In the genomic region with DNA sequence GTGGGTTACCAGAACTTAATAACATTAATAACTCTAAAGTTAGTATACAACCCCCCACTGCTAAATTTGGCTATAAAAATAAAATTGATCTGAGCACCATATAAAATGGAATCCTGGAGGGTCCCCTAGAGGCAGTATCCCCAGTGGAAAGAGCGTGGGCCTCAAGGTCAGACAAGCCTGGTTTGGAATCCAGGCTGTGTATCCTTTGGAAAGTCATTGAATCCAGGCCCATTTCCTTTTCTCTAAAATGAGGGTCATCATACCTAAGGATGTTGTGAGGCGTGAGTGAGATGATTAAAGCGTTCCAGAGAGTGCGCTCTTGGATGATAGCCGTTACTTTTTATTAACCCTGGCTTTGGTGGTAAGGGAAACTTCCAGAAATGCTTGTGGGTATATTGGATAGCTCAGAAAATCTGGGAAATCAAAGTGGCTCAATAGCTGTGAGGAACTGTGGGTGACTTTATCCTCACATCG, we compare ENCODE assay signal across 9 cellular contexts. TPM values are rescaled to one million over a fixed set of nuclear protein-coding genes. Genes with fewer than 3 reads are reported as not detected.
A peak's percentile ranks its signal among the peaks of the same experiment; 100 is the strongest.
DNase-seq lines count a peak whose midpoint lies in the region; ATAC-seq, FAIRE-seq and TF ChIP-seq lines count a peak whose summit lies in the region.
"Had no signal": no experiment of that assay in that cellular context is flagged by ENCODE, and none has a peak within 500 bp of the region (broad histone marks: within the 10 kb centered on the region; RNA-seq: fewer than 3 reads in every experiment).

No MANE protein-coding gene starts in this region.

- H4K91ac ChIP-seq in H9 (ENCODE audit: insufficient read length, low read depth, low read length): no peak overlapping the region

- H3K27me3 Mint-ChIP-seq in CD8-positive, alpha-beta T cell (ENCODE audit: low read depth): no peaks in the 10 kb centered on the region
- peaks cover 63% of the 10 kb centered on the region for H3K27me3 Mint-ChIP-seq in endodermal cell (ENCODE audit: insufficient read depth)
- peaks cover 30% of the 10 kb centered on the region for H3K27me3 Mint-ChIP-seq in H9 (ENCODE audit: low read depth)

- H3K9ac ChIP-seq in endodermal cell (ENCODE audit: extremely low read depth, low read length, poor library complexity, severe bottlenecking) (peak overlapping the region; percentile 94), H9 (ENCODE audit: extremely low read depth, insufficient read length, low read length) (no peak overlapping the region)

- no peak overlapping the region for H3K18ac ChIP-seq in H9 (ENCODE audit: insufficient read length, low read depth, low read length)

- H3K4me1 ChIP-seq in CD8-positive, alpha-beta T cell (ENCODE audit: insufficient read depth, low read length): peaks cover 21% of the 10 kb centered on the region
- H3K4me1 ChIP-seq in Panc1 (ENCODE audit: control insufficient read depth, insufficient read depth, low read length): peaks cover 42% of the 10 kb centered on the region
- H3K4me1 ChIP-seq in endodermal cell (ENCODE audit: control insufficient read depth, insufficient read depth, low read length): peaks cover 28% of the 10 kb centered on the region
- H3K4me1 ChIP-seq in pancreas: peaks cover 4 to 28% (median 26%) of the 10 kb centered on the region in 3 donors
- no peaks in the 10 kb centered on the region; the same call in 1 of the 2 replicates for H3K4me1 ChIP-seq in H9 (ENCODE audit: insufficient read depth, low read length)

- in situ Hi-C loops in Panc1 (cut with HindIII; ENCODE audit: low pct_unique_long_range_greater_than_20kb, low sequenced_read_pairs): no loop called here

- intact Hi-C loops in CD8-positive, alpha-beta T cell (cut with DNase I, micrococcal nuclease): no loop called here
- intact Hi-C loops in Panc1 (cut with micrococcal nuclease; ENCODE audit: unreplicated experiment) (no loop called here), pancreas (cut with DNase I) (no loop called here)

- H3K27me3 ChIP-seq in CD8-positive, alpha-beta T cell (ENCODE audit: insufficient read depth, low read length): no peaks in the 10 kb centered on the region
- H3K27me3 ChIP-seq in Panc1 (ENCODE audit: control insufficient read depth, insufficient read depth, low read length) (no peaks in the 10 kb centered on the region), endodermal cell (ENCODE audit: control insufficient read depth, insufficient read depth, low read length, poor library complexity, severe bottlenecking) (no peaks in the 10 kb centered on the region), pancreas (no peaks in the 10 kb centered on the region), H9 (ENCODE audit: insufficient read depth, low read length) (peaks cover 68% of the 10 kb centered on the region)

- CTCF ChIA-PET in CD8-positive, alpha-beta T cell (lab: Charles Lee): interaction anchor here (1.6 kb wide), 1 partner anchor 34 kb away, joined by 5 read pairs; no protein-coding TSS in a partner anchor
- CTCF ChIA-PET in Panc1 (lab: Charles Lee): interaction anchor here (0.6 kb wide), 1 partner anchor 88 kb away, joined by 4 read pairs; no protein-coding TSS in a partner anchor

- no peak overlapping the region for H4K8ac ChIP-seq in H9 (replicated peaks; ENCODE audit: insufficient read length, low read depth, low read length)

- no peak for FAIRE-seq in pancreas (lab: Jason Lieb, UNC)

- H2BK12ac ChIP-seq in H9 (ENCODE audit: insufficient read length, low read depth, low read length): no peak overlapping the region

- H3K4me3 Mint-ChIP-seq in CD8-positive, alpha-beta T cell: peak overlapping the region; percentile 100
- peak overlapping the region; percentile 89 for H3K4me3 Mint-ChIP-seq in endodermal cell
- peak overlapping the region in 1 of 2 experiments; percentile 47; a peak in 2 of 5 replicates for H3K4me3 Mint-ChIP-seq in H9

- H3K23ac ChIP-seq in H9 (ENCODE audit: insufficient read length, low read depth, low read length): no peak overlapping the region

- H3K36me3 ChIP-seq in CD8-positive, alpha-beta T cell (ENCODE audit: insufficient read depth, low read length): no peaks in the 10 kb centered on the region
- H3K36me3 ChIP-seq in Panc1 (ENCODE audit: control insufficient read depth, insufficient read depth, low read length) (peaks cover 3% of the 10 kb centered on the region; the same call in 1 of the 2 replicates), endodermal cell (ENCODE audit: control insufficient read depth, insufficient read depth, low read length) (peaks cover 24% of the 10 kb centered on the region), pancreas (no peaks in the 10 kb centered on the region)

- no peak overlapping the region for H3K4me3 ChIP-seq in CD8-positive, alpha-beta T cell (ENCODE audit: low read depth, low read length)
- H3K4me3 ChIP-seq in Panc1 (ENCODE audit: low read depth in 2 of 2, low read length in 2 of 2): peak overlapping the region; percentile 92 to 100
- peak overlapping the region; percentile 95 for H3K4me3 ChIP-seq in endodermal cell (ENCODE audit: low read length)
- H3K4me3 ChIP-seq in pancreas: peak overlapping the region in 1 of 4 donors; percentile 87

- WGBS in endodermal cell (ENCODE audit: insufficient coverage in 1 of 2, insufficient read length in 1 of 2), 2 experiments: 46 to 69% methylated on average over 4 to 6 of the region's 6 CpGs
- WGBS in pancreas, 2 donors: 21 to 23% methylated on average over 6 of the region's 6 CpGs
- WGBS in H9 (ENCODE audit: extremely low coverage, insufficient read length, low lambda C conversion rate): no CpG with 5 or more reads among the region's 6 CpGs

- no peaks in the 10 kb centered on the region for H3K79me2 ChIP-seq in H9 (ENCODE audit: insufficient read depth, low read length)

- H3K14ac ChIP-seq in H9 (ENCODE audit: insufficient read depth, low read length): no peak overlapping the region

- no peaks in the 10 kb centered on the region for H3K79me1 ChIP-seq in H9 (ENCODE audit: insufficient read depth, low read depth, low read length, poor library complexity, severe bottlenecking)

- no peak for TF ChIP-seq CTCF in CD8-positive, alpha-beta T cell (IDR thresholded peaks at IDR 0.05)
- TF ChIP-seq CTCF in Panc1 (IDR thresholded peaks at IDR 0.05) (no peak), endodermal cell (conservative IDR thresholded peaks at IDR 0.05) (peak; percentile 11), pancreas (IDR thresholded peaks at IDR 0.05) (no peak), H9 (conservative IDR thresholded peaks at IDR 0.05) (no peak)

- no peak overlapping the region for H3K4me2 ChIP-seq in H9 (ENCODE audit: insufficient read depth, insufficient read length, low read length)

- DNase-seq in CD8-positive, alpha-beta T cell: no peak
- no peak for DNase-seq in Panc1 (ENCODE audit: low read depth, low spot score)
- peak; percentile 44 for DNase-seq in endodermal cell
- DNase-seq in pancreas: peak in 1 of 6 donors; percentile 2
- no peak for DNase-seq in NCI-H2081 (lab: John Stamatoyannopoulos, UW)
- DNase-seq in GM19238 (ENCODE audit: insufficient read length, low spot score): no peak
- no peak for DNase-seq in H9
- DNase-seq in UCSD-AML1 (lab: John Stamatoyannopoulos, UW; ENCODE audit: unreplicated experiment): no peak

- no peak overlapping the region for H2BK20ac ChIP-seq in H9 (ENCODE audit: low read depth, low read length, poor library complexity, severe bottlenecking)

- H3K36me3 Mint-ChIP-seq in CD8-positive, alpha-beta T cell: peaks cover 17% of the 10 kb centered on the region
- H3K36me3 Mint-ChIP-seq in endodermal cell (ENCODE audit: low read depth): peaks cover 28% of the 10 kb centered on the region
- H3K36me3 Mint-ChIP-seq in H9 (ENCODE audit: insufficient read depth in 1 of 3, low read depth in 3 of 3): no peaks in the 10 kb centered on the region; a peak in 2 of 7 replicates

- H3K23me2 ChIP-seq in H9 (ENCODE audit: insufficient read length, low read depth, low read length, poor library complexity, severe bottlenecking): peaks cover 5% of the 10 kb centered on the region

- POLR2A ChIA-PET in CD8-positive, alpha-beta T cell (lab: Charles Lee): interaction anchor here (0.6 to 3.5 kb wide), 3 partner anchors 26 to 1596 kb away, joined by 3 to 46 read pairs (median 5); partner anchors contain the start of gene HNRNPR
- POLR2A ChIA-PET in Panc1 (lab: Charles Lee): no interaction called here

- H3K56ac ChIP-seq in H9 (ENCODE audit: insufficient read length, low read depth, low read length): no peak overlapping the region

- H2AK5ac ChIP-seq in H9 (ENCODE audit: insufficient read length, low read length): no peak overlapping the region

- H3K9me3 ChIP-seq in CD8-positive, alpha-beta T cell (ENCODE audit: low read length): no peaks in the 10 kb centered on the region
- peaks cover 13% of the 10 kb centered on the region; the same call in 1 of the 2 replicates for H3K9me3 ChIP-seq in Panc1 (ENCODE audit: control insufficient read depth, insufficient read depth, low read depth, low read length)
- peaks cover 20% of the 10 kb centered on the region for H3K9me3 ChIP-seq in endodermal cell (ENCODE audit: control insufficient read depth, low read length)
- no peaks in the 10 kb centered on the region for H3K9me3 ChIP-seq in pancreas
- H3K9me3 ChIP-seq in H9 (ENCODE audit: control insufficient read depth, low read depth, low read length): no peaks in the 10 kb centered on the region

- H3K27ac ChIP-seq in CD8-positive, alpha-beta T cell (ENCODE audit: low read depth, low read length): no peak overlapping the region
- H3K27ac ChIP-seq in Panc1 (ENCODE audit: low read length) (peak overlapping the region; percentile 99), endodermal cell (ENCODE audit: low read depth, low read length) (peak overlapping the region; percentile 99), pancreas (peak overlapping the region in 3 of 4 donors; percentile 96 to 97 (median 97)), H9 (ENCODE audit: insufficient read length, low read depth, low read length) (no peak overlapping the region)

- H2BK5ac ChIP-seq in H9 (ENCODE audit: insufficient read length, low read length): no peak overlapping the region

- peaks cover 38% of the 10 kb centered on the region for H3K4me1 Mint-ChIP-seq in CD8-positive, alpha-beta T cell (ENCODE audit: low read depth)
- peaks cover 57% of the 10 kb centered on the region for H3K4me1 Mint-ChIP-seq in endodermal cell
- peaks cover 32 to 40% of the 10 kb centered on the region in 2 experiments for H3K4me1 Mint-ChIP-seq in H9

- H3K27ac Mint-ChIP-seq in CD8-positive, alpha-beta T cell: no peak overlapping the region
- H3K27ac Mint-ChIP-seq in endodermal cell (peak overlapping the region; percentile 99), H9 (no peak overlapping the region)

- no peak overlapping the region for H3T11ph ChIP-seq in H9 (ENCODE audit: low read length)

- no peak overlapping the region for H4K5ac ChIP-seq in H9 (ENCODE audit: insufficient read length, low read depth, low read length)

- H4K20me1 ChIP-seq in H9 (ENCODE audit: control insufficient read depth, insufficient read depth, insufficient read length): peaks cover 3% of the 10 kb centered on the region

- no peak overlapping the region for H2BK120ac ChIP-seq in H9 (ENCODE audit: low read depth, low read length, poor library complexity, severe bottlenecking)

- no peak for ATAC-seq in CD8-positive, alpha-beta T cell
- ATAC-seq in Panc1 (no peak), pancreas (no peak)
- ATAC-seq: activated naive CD4-positive, alpha-beta T cell treated with anti-CD3 and anti-CD28 coated beads, Interleukin-2, amount 50 U/mL, for 72 hours had no signal

- BruUV-seq in Panc1 (replicated peaks; lab: Mats Ljungman, UMichigan): no TSS peak

- H2AFZ ChIP-seq in H9 (ENCODE audit: low read length): no peak overlapping the region

- no peak overlapping the region for H3K4ac ChIP-seq in H9 (ENCODE audit: low read depth, low read length)

- H2BK15ac ChIP-seq in H9 (ENCODE audit: low read depth, low read length): no peak overlapping the region

- H3K9me3 Mint-ChIP-seq in CD8-positive, alpha-beta T cell: no peaks in the 10 kb centered on the region
- H3K9me3 Mint-ChIP-seq in endodermal cell (peaks cover 24% of the 10 kb centered on the region), H9 (peaks cover 9 to 17% of the 10 kb centered on the region in 2 experiments; a peak in 4 of 5 replicates)
- H3K9me3 Mint-ChIP-seq: activated naive CD4-positive, alpha-beta T cell treated with anti-CD3 and anti-CD28 coated beads, Interleukin-2, amount 50 U/mL, for 72 hours had no signal

RNA-seq across cellular contexts. Expression of gene ZNF436, which starts 0.7 kb away (rescaled TPM):
- 1 to 10 TPM; 3.4 to 3.9 TPM for total RNA-seq in CD8-positive, alpha-beta T cell
- total RNA-seq in Panc1 (2021; ENCODE audit: unreplicated experiment) (16.0 TPM), endodermal cell (10 to 100 TPM in 1 of 2 donors, 1 to 10 TPM in 1; 8.9 to 10.3 TPM), pancreas (10 to 100 TPM in 1 of 6 donors, 1 to 10 TPM in 5; 3.7 to 11.8 (median 4.5) TPM), H9 (2021) (0.44 and 0.52 TPM in 2 replicates)
- 8.0 TPM for polyA plus RNA-seq in Panc1 (2012; ENCODE audit: insufficient read length)
- polyA plus RNA-seq in endodermal cell (2013, experiment 1 of 2): 10.1 TPM
- 9.5 TPM for polyA plus RNA-seq in endodermal cell (2013, experiment 2 of 2)
- polyA plus RNA-seq in pancreas: 1 to 10 TPM; 2.1 to 3.9 TPM

RNA-seq across cellular contexts. Expression of gene HNRNPR, which starts 26.2 kb away (rescaled TPM):
- total RNA-seq in CD8-positive, alpha-beta T cell: 100 to 1,000 TPM; 102 to 103 TPM
- 173 TPM for total RNA-seq in Panc1 (2021; ENCODE audit: unreplicated experiment)
- polyA plus RNA-seq in Panc1 (2012; ENCODE audit: insufficient read length): 117 TPM
- 100 to 1,000 TPM; 187 to 210 TPM for total RNA-seq in endodermal cell
- polyA plus RNA-seq in endodermal cell (2013, experiment 1 of 2): 247 TPM
- polyA plus RNA-seq in endodermal cell (2013, experiment 2 of 2): 229 TPM
- total RNA-seq in pancreas: 10 to 100 TPM; 27.6 to 57.8 (median 46.7) TPM
- 10 to 100 TPM; 30.8 to 46.7 TPM for polyA plus RNA-seq in pancreas
- 196 and 197 TPM in 2 replicates for total RNA-seq in H9 (2021)

RNA-seq across cellular contexts. Expression of gene TCEA3, which starts 54.2 kb away (rescaled TPM):
- total RNA-seq in CD8-positive, alpha-beta T cell: 10 to 100 TPM; 14.0 to 16.9 TPM
- total RNA-seq in Panc1 (2021; ENCODE audit: unreplicated experiment) (8.3 TPM), endodermal cell (1 to 10 TPM; 4.0 to 4.7 TPM), pancreas (100 to 1,000 TPM in 4 of 6 donors, 10 to 100 TPM in 2; 70.8 to 129 (median 116) TPM), H9 (2021) (0.29 and 0.37 TPM in 2 replicates)
- 17.2 TPM for polyA plus RNA-seq in Panc1 (2012; ENCODE audit: insufficient read length)
- 2.4 TPM for polyA plus RNA-seq in endodermal cell (2013, experiment 1 of 2)
- polyA plus RNA-seq in endodermal cell (2013, experiment 2 of 2): 2.2 TPM
- 100 to 1,000 TPM in 1 of 2 donors, 10 to 100 TPM in 1; 74.2 to 143 TPM for polyA plus RNA-seq in pancreas

Comparison
In these comparisons a context has a peak if more than half of its experiments do, and no peak if none do; other contexts are left out.
1. H3K27ac ChIP-seq: peak in Panc1 (single experiment), endodermal cell (single experiment) and pancreas (3 of 4); none in CD8-positive, alpha-beta T cell (single experiment) and H9 (single experiment).